In genomic region chr12:123940627-123940966, GRCh38 we compare ENCODE assay signal across 19 cellular contexts.
"Had no signal": no experiment of that assay in that cellular context is flagged by ENCODE, and none has a peak within 500 bp of the region (broad histone marks: within the 10 kb centered on the region; RNA-seq: fewer than 3 reads in every experiment).

No MANE protein-coding gene starts in this region.

- H3K4me3 Mint-ChIP-seq: activated CD4-positive, alpha-beta memory T cell treated with anti-CD3 and anti-CD28 coated beads for 36 hours; activated CD4-positive, alpha-beta T cell treated with anti-CD3 and anti-CD28 coated beads, Interleukin-2, amount 10 ng/mL, durations not matched to agents 24 days and 14 days; naive thymus-derived CD4-positive, alpha-beta T cell; neural crest cell; type B pancreatic cell had no signal

- DNase-seq: activated CD4-positive, alpha-beta memory T cell treated with anti-CD3 and anti-CD28 coated beads for 36 hours; activated CD4-positive, alpha-beta T cell treated with anti-CD3 and anti-CD28 coated beads, Interleukin-2, amount 10 ng/mL, durations not matched to agents 24 days and 14 days; activated CD4-positive, CD25-positive, alpha-beta regulatory T cell treated with anti-CD3 and anti-CD28 coated beads, Interleukin-2, amount 50 U/mL, for 72 hours; activated effector memory CD4-positive, alpha-beta T cell treated with anti-CD3 and anti-CD28 coated beads, Interleukin-2, amount 50 U/mL, for 16 hours; activated naive CD4-positive, alpha-beta T cell treated with anti-CD3 and anti-CD28 coated beads, Interleukin-2, amount 50 U/mL, for 16 hours; amniotic stem cell; central memory CD4-positive, alpha-beta T cell; dermis blood vessel endothelial cell; effector CD8-positive, alpha-beta T cell; left colon; midbrain; naive thymus-derived CD4-positive, alpha-beta T cell; right cardiac atrium; stimulated activated naive CD4-positive, alpha-beta T cell treated with Interleukin-2 at 50 U/mL for 16 hours; T-helper 2 cell; uterus had no signal

- H3K27ac ChIP-seq: parathyroid adenoma, uterus had no signal

- H3K27ac Mint-ChIP-seq: activated CD4-positive, alpha-beta memory T cell treated with anti-CD3 and anti-CD28 coated beads for 36 hours; activated CD4-positive, alpha-beta T cell treated with anti-CD3 and anti-CD28 coated beads, Interleukin-2, amount 10 ng/mL, durations not matched to agents 24 days and 14 days; type B pancreatic cell had no signal

- H3K9me3 Mint-ChIP-seq: activated CD4-positive, alpha-beta T cell treated with anti-CD3 and anti-CD28 coated beads, Interleukin-2, amount 10 ng/mL, durations not matched to agents 24 days and 14 days; neural crest cell; type B pancreatic cell had no signal

- ATAC-seq: left colon; naive thymus-derived CD4-positive, alpha-beta T cell; right cardiac atrium had no signal
